In genomic region chr7:74242122-74242443, GRCh38 we compare ENCODE assay signal across 18 cellular contexts.
"Had no signal": no experiment of that assay in that cellular context is flagged by ENCODE, and none has a peak within 500 bp of the region (broad histone marks: within the 10 kb centered on the region; RNA-seq: fewer than 3 reads in every experiment).

No MANE protein-coding gene starts in this region.

- H3K27me3 ChIP-seq: body of pancreas, dorsolateral prefrontal cortex, foreskin keratinocyte, neutrophil, upper lobe of right lung had no signal

- H3K9ac ChIP-seq: parathyroid adenoma had no signal

- H3K4me1 ChIP-seq: body of pancreas, foreskin keratinocyte, parathyroid adenoma, upper lobe of right lung had no signal

- H3K4me3 ChIP-seq: body of pancreas, upper lobe of right lung had no signal

- H2AFZ ChIP-seq: parathyroid adenoma had no signal

- H3K27ac ChIP-seq: body of pancreas, epithelial cell of prostate, foreskin keratinocyte, neutrophil, parathyroid adenoma, upper lobe of right lung, WERI-Rb-1 had no signal

- H3K79me2 ChIP-seq: parathyroid adenoma had no signal

- H3K9me3 Mint-ChIP-seq: activated naive CD4-positive, alpha-beta T cell treated with anti-CD3 and anti-CD28 coated beads, Interleukin-2, amount 50 U/mL, for 72 hours; natural killer cell had no signal

- FAIRE-seq: islet of Langerhans had no signal

- DNase-seq: activated CD4-positive, alpha-beta T cell treated with anti-CD3 and anti-CD28 coated beads, Interleukin-2, amount 50 U/mL, for 4 hours; activated gamma-delta T cell; body of pancreas; dorsolateral prefrontal cortex; foreskin keratinocyte; glutamatergic neuron; left cardiac atrium; mesendoderm; natural killer cell; stimulated activated CD4-positive, alpha-beta T cell treated with anti-CD3 and anti-CD28 coated beads, Interleukin-4, amount 100 ng/mL, for 4 hours; stimulated activated naive CD4-positive, alpha-beta T cell; upper lobe of right lung; WERI-Rb-1 had no signal

- H3K4me3 Mint-ChIP-seq: natural killer cell had no signal

- H3K9me3 ChIP-seq: body of pancreas, neutrophil, upper lobe of right lung had no signal

- ATAC-seq: activated naive CD4-positive, alpha-beta T cell treated with anti-CD3 and anti-CD28 coated beads, Interleukin-2, amount 50 U/mL, for 72 hours; body of pancreas; foreskin keratinocyte; natural killer cell had no signal

- H3K27ac Mint-ChIP-seq: natural killer cell had no signal
